In the genomic region with DNA sequence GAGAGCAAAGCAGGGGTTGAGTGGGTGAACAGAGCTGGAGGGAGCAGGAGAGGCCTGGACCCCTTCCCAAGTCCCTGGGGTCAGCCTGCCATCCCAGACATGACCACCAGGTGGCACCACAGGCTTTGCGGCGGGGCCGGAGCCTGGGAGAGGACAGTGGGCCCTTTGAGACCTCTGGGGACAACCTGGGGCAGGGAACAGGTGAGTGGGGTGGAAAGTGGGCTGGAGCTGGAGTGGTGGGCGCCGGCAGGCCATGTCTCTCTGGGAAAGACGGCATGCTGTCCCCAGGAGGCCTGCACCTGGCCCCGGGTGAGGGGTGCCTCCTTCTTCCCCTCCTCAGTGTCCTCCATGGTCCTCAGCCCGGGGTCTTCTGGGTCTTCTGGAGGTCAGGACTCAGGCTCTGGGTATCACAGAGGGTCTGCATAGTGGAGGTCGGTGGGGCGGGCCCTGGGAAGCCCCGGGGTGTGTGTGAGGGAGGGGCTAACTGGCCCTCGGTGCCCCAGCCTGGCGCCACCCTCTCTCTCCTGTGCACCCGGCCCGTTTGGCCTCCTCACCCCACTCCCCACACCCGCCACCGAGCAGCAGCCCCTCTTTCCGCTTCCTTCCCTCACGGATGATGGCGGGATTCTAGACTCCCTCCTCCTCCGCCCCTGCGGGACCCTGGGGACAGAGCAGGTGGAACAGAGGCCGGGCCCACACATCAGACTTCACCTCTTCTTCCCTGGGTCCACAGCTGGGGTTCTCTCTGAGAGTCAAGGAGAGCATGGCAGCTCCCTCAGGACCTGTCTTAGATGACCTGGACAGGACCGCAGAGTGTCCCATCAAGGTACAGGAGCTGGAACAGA, we compare ENCODE assay signal across 7 cellular contexts. TPM values are rescaled to one million over a fixed set of nuclear protein-coding genes. Genes with fewer than 3 reads are reported as not detected.
DNase-seq lines count a peak whose midpoint lies in the region; ATAC-seq and TF ChIP-seq lines count a peak whose summit lies in the region.

No MANE protein-coding gene starts in this region.

- no peaks in the 10 kb centered on the region for H3K9me3 ChIP-seq in Karpas-422 (ENCODE audit: low read length)

- peak; percentile 91 for DNase-seq in GM03348 (ENCODE audit: low spot score)
- peak; percentile 78 for DNase-seq in Karpas-422
- DNase-seq in T47D (ENCODE audit: low read depth in 1 of 2, low spot score in 1 of 2) = peak; percentile 61 to 93
- peak in 1 of 2 donors; percentile 70 for DNase-seq in left colon
- peak; percentile 65 for DNase-seq in stimulated activated CD4-positive, alpha-beta T cell treated with anti-CD3 and anti-CD28 coated beads, Interleukin-4, amount 100 ng/mL, for 24 hours
- DNase-seq in H4 (ENCODE audit: low spot score) = no peak

- H3K4me1 ChIP-seq in Karpas-422 (ENCODE audit: low read length) = no peaks in the 10 kb centered on the region

- ATAC-seq in left colon = peak; percentile 72

- H3K9me2 ChIP-seq in Karpas-422 (replicated peaks; ENCODE audit: insufficient read depth, low read length) = no peaks in the 10 kb centered on the region

- no peaks in the 10 kb centered on the region for H3K36me3 ChIP-seq in Karpas-422 (ENCODE audit: insufficient read depth, low read length)

- H3K4me3 ChIP-seq in Karpas-422 (ENCODE audit: low read length) = no peak overlapping the region

- in situ Hi-C loops in T47D (cut with HindIII; ENCODE audit: low pct_unique_long_range_greater_than_20kb, low sequenced_read_pairs) = no loop called here

- H3K27ac ChIP-seq in Karpas-422 (ENCODE audit: low read length) = no peak overlapping the region
- H3K27ac ChIP-seq in VCaP = peak overlapping the region; percentile 47; the same call in 1 of the 2 replicates

- peak; percentile 98 for TF ChIP-seq CTCF in VCaP (conservative IDR thresholded peaks at IDR 0.05)

- no peak overlapping the region for H2AFZ ChIP-seq in Karpas-422 (ENCODE audit: low read length)

- H3K9ac ChIP-seq in Karpas-422 (ENCODE audit: low read length) = no peak overlapping the region

- no peaks in the 10 kb centered on the region for H4K20me1 ChIP-seq in Karpas-422 (ENCODE audit: insufficient read depth, low read depth, low read length)

- intact Hi-C loops in left colon (cut with DNase I, micrococcal nuclease) = loop anchor here (5.0 kb wide), 1 partner anchor 107 kb away; no protein-coding TSS in a partner anchor

- H3K4me2 ChIP-seq in Karpas-422 (ENCODE audit: low read depth, low read length, poor library complexity, severe bottlenecking) = no peak overlapping the region

- H3K79me2 ChIP-seq in Karpas-422 (ENCODE audit: low read length) = no peaks in the 10 kb centered on the region

- H3K27me3 ChIP-seq in Karpas-422 (ENCODE audit: low read length) = no peaks in the 10 kb centered on the region

RNA-seq across cellular contexts. Expression of a gene that starts 28.5 kb away (rescaled TPM):
- not detected in 2 replicates for total RNA-seq in Karpas-422 (2014; rRNA removed; shearing (Covaris generic); ENCODE audit: low replicate concordance)
- under 1 TPM; 0.18 to 0.42 TPM for total RNA-seq in left colon
- total RNA-seq in H4 (2014; rRNA removed; shearing (Covaris generic)) = not detected in 2 replicates
